11 cellular contexts compared by ENCODE assay signal in the genomic region with DNA sequence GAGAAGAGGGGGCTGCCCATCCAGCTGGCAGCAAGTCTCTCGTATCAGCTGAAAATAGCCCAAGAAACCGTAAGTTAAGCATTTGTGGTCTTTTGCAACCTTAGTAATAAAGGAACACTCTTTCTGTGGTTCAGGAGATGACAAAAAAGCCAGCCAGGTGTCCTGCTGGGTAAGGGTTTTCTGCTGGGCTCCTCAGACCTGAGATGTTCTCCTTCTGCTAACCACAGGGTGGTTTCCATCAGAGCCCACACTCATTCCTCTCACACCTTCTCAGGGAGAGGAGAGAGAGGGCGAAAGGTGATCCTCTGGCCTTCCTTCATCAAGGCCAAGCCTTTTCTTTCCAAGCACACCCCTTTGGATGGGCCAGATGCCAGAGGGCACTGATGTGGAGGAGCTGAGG.
DNase-seq lines count a peak whose midpoint lies in the region; ATAC-seq and TF ChIP-seq lines count a peak whose summit lies in the region.
"Had no signal": no experiment of that assay in that cellular context is flagged by ENCODE, and none has a peak within 500 bp of the region (broad histone marks: within the 10 kb centered on the region; RNA-seq: fewer than 3 reads in every experiment).

No MANE protein-coding gene starts in this region.

- no peaks in the 10 kb centered on the region for H3K9me3 ChIP-seq in mucosa of descending colon
- no peaks in the 10 kb centered on the region for H3K9me3 ChIP-seq in esophagus muscularis mucosa
- H3K9me3 ChIP-seq: ascending aorta, neutrophil had no signal

- H3K27ac ChIP-seq in esophagus muscularis mucosa (replicated peaks in 1 of 4) = no peak overlapping the region
- H3K27ac ChIP-seq: ascending aorta, neutrophil had no signal

- TF ChIP-seq CTCF in mucosa of descending colon (IDR thresholded peaks at IDR 0.05) = no peak
- TF ChIP-seq CTCF in esophagus muscularis mucosa (IDR thresholded peaks at IDR 0.05) = no peak

- H3K27me3 ChIP-seq in esophagus muscularis mucosa = no peaks in the 10 kb centered on the region
- H3K27me3 ChIP-seq: ascending aorta, neutrophil had no signal

- TF ChIP-seq EP300 in esophagus muscularis mucosa (IDR thresholded peaks at IDR 0.05) = no peak

- intact Hi-C loops in mucosa of descending colon (cut with DNase I, micrococcal nuclease) (no loop called here), esophagus muscularis mucosa (cut with DNase I) (no loop called here)

- WGBS in esophagus muscularis mucosa = 83% methylated on average over 3 of the region's 3 CpGs

- H3K36me3 ChIP-seq in mucosa of descending colon (ENCODE audit: low read depth) = no peaks in the 10 kb centered on the region
- no peaks in the 10 kb centered on the region for H3K36me3 ChIP-seq in esophagus muscularis mucosa
- H3K36me3 ChIP-seq: ascending aorta, neutrophil had no signal

- H3K4me3 ChIP-seq in mucosa of descending colon (no peak overlapping the region), esophagus muscularis mucosa (no peak overlapping the region)
- H3K4me3 ChIP-seq: ascending aorta had no signal

- DNase-seq in mucosa of descending colon = no peak
- no peak for DNase-seq in HK-2 (ENCODE audit: unreplicated experiment)
- DNase-seq in NCI-H345 (lab: John Stamatoyannopoulos, UW) = no peak
- DNase-seq in esophagus muscularis mucosa (ENCODE audit: extremely low spot score) = no peak
- DNase-seq: Calu3, NCI-H2171 had no signal

- H3K4me1 ChIP-seq in mucosa of descending colon (ENCODE audit: low read depth) (no peaks in the 10 kb centered on the region), esophagus muscularis mucosa (no peaks in the 10 kb centered on the region)
- H3K4me1 ChIP-seq: ascending aorta had no signal

- peak; percentile 70 for ATAC-seq in GM18873 (IDR thresholded peaks at IDR 0.05; ENCODE audit: low FRiP score, unreplicated experiment)
- ATAC-seq in GM21529 (IDR thresholded peaks at IDR 0.05; ENCODE audit: unreplicated experiment) = peak; percentile 71
- ATAC-seq in HG03135 (IDR thresholded peaks at IDR 0.05; ENCODE audit: unreplicated experiment) = peak; percentile 63
- peak; percentile 32 for ATAC-seq in mucosa of descending colon

- TF ChIP-seq POLR2A in esophagus muscularis mucosa (IDR thresholded peaks at IDR 0.05; ENCODE audit: low read depth) = no peak
